Comparison of ENCODE assay signal across 23 cellular contexts in the genomic region with DNA sequence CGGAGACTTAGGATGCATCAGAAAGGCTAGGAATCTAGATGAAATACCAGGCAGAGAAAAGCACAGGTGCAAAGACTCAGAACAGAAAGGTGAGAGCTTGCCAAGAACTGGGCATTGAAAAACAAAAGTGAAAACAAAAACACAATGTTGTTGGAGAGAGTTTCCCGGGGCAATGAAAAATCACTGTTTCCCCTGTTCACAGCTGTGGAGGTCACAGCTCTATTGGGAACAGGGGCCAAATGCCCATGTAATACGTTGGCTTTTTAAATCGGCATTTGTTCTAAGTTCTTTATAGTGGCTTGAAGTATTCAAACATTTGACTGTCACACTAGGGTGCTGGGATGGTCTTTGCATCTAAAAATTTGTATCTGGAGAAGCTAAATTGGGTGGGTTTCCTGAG.
"Had no signal": no experiment of that assay in that cellular context is flagged by ENCODE, and none has a peak within 500 bp of the region (broad histone marks: within the 10 kb centered on the region; RNA-seq: fewer than 3 reads in every experiment).

No MANE protein-coding gene starts in this region.

- ATAC-seq: activated CD8-positive, alpha-beta T cell treated with anti-CD3 and anti-CD28 coated beads for 36 hours; activated naive CD8-positive, alpha-beta T cell treated with anti-CD3 and anti-CD28 coated beads, Interleukin-2, amount 50 U/mL, for 24 hours; left cardiac atrium; left ventricle myocardium superior; right cardiac atrium had no signal

- DNase-seq: activated B cell treated with CpG ODN at 0.5 μM for 24 hours; activated CD4-positive, alpha-beta T cell treated with anti-CD3 and anti-CD28 coated beads, Interleukin-2, amount 50 U/mL, for 1 hour; activated CD8-positive, alpha-beta T cell treated with anti-CD3 and anti-CD28 coated beads for 36 hours; activated naive CD8-positive, alpha-beta T cell treated with anti-CD3 and anti-CD28 coated beads, Interleukin-2, amount 50 U/mL, for 24 hours; activated T-cell treated with anti-CD3 and anti-CD28 coated beads, Interleukin-2, amount 50 U/mL, for 48 hours; amygdala; caudate nucleus; esophagus squamous epithelium; foreskin melanocyte; left cardiac atrium; left ventricle myocardium superior; posterior cingulate gyrus; right cardiac atrium; spleen; stimulated activated naive CD4-positive, alpha-beta T cell; transverse colon had no signal

- H3K4me3 Mint-ChIP-seq: activated B cell treated with CpG ODN at 0.5 μM for 24 hours; activated CD8-positive, alpha-beta T cell treated with anti-CD3 and anti-CD28 coated beads for 36 hours; activated naive CD4-positive, alpha-beta T cell treated with anti-CD3 and anti-CD28 coated beads, Interleukin-2, amount 50 U/mL, for 24 hours; activated naive CD8-positive, alpha-beta T cell treated with anti-CD3 and anti-CD28 coated beads, Interleukin-2, amount 50 U/mL, for 24 hours; dendritic cell treated with granulocyte-macrophage colony-stimulating factor and Interleukin-4, amounts not matched to agents 40 ng/mL and 50 ng/mL, for 4 days; neural crest cell; T-helper 2 cell treated with Interferon-gamma antibody and Interleukin-4, amounts not matched to agents 5 μg/mL and 100 μg/mL, for 36 hours had no signal

- H3K27me3 Mint-ChIP-seq: activated B cell treated with CpG ODN at 0.5 μM for 24 hours; activated CD8-positive, alpha-beta T cell treated with anti-CD3 and anti-CD28 coated beads for 36 hours; activated naive CD4-positive, alpha-beta T cell treated with anti-CD3 and anti-CD28 coated beads, Interleukin-2, amount 50 U/mL, for 24 hours; activated naive CD8-positive, alpha-beta T cell treated with anti-CD3 and anti-CD28 coated beads, Interleukin-2, amount 50 U/mL, for 24 hours; dendritic cell treated with granulocyte-macrophage colony-stimulating factor and Interleukin-4, amounts not matched to agents 40 ng/mL and 50 ng/mL, for 4 days had no signal

- H3K4me1 ChIP-seq: esophagus squamous epithelium, spleen, suprapubic skin, transverse colon had no signal

- H3K9me3 ChIP-seq: transverse colon had no signal

- H3K27me3 ChIP-seq: esophagus squamous epithelium, spleen, suprapubic skin, transverse colon had no signal

- H3K36me3 ChIP-seq: esophagus squamous epithelium, spleen, suprapubic skin, transverse colon had no signal

- H3K27ac Mint-ChIP-seq: activated B cell treated with CpG ODN at 0.5 μM for 24 hours; activated CD8-positive, alpha-beta T cell treated with anti-CD3 and anti-CD28 coated beads for 36 hours; activated naive CD4-positive, alpha-beta T cell treated with anti-CD3 and anti-CD28 coated beads, Interleukin-2, amount 50 U/mL, for 24 hours; activated naive CD8-positive, alpha-beta T cell treated with anti-CD3 and anti-CD28 coated beads, Interleukin-2, amount 50 U/mL, for 24 hours; activated T-helper 2 cell treated with anti-CD3 and anti-CD28 coated beads, Interferon-gamma antibody, Interleukin-2, Interleukin-4, amounts not matched to agents 10 μg/mL and 5 μg/mL and 100 μg/mL, durations not matched to agents 14 hours and 24 hours and 36 hours; dendritic cell treated with granulocyte-macrophage colony-stimulating factor and Interleukin-4, amounts not matched to agents 40 ng/mL and 50 ng/mL, for 4 days; T-helper 2 cell treated with Interferon-gamma antibody and Interleukin-4, amounts not matched to agents 5 μg/mL and 100 μg/mL, for 36 hours had no signal

- H3K4me3 ChIP-seq: esophagus squamous epithelium, spleen, suprapubic skin, transverse colon had no signal

- H3K27ac ChIP-seq: epithelial cell of prostate, esophagus squamous epithelium, spleen, suprapubic skin, transverse colon had no signal

- H3K4me1 Mint-ChIP-seq: activated B cell treated with CpG ODN at 0.5 μM for 24 hours; activated naive CD4-positive, alpha-beta T cell treated with anti-CD3 and anti-CD28 coated beads, Interleukin-2, amount 50 U/mL, for 24 hours; activated naive CD8-positive, alpha-beta T cell treated with anti-CD3 and anti-CD28 coated beads, Interleukin-2, amount 50 U/mL, for 24 hours had no signal

- H3K36me3 Mint-ChIP-seq: activated naive CD4-positive, alpha-beta T cell treated with anti-CD3 and anti-CD28 coated beads, Interleukin-2, amount 50 U/mL, for 24 hours had no signal
